In genomic region chr15:63277893-63278505, GRCh38 we compare ENCODE assay signal across 8 cellular contexts. TPM values are rescaled to one million over a fixed set of nuclear protein-coding genes. Genes with fewer than 3 reads are reported as not detected.
DNase-seq lines count a peak whose midpoint lies in the region; ATAC-seq, FAIRE-seq and TF ChIP-seq lines count a peak whose summit lies in the region.

No MANE protein-coding gene starts in this region.

- ATAC-seq in Panc1 (no peak), pancreas (peak; percentile 19 to 26 (median 20)), GM21381 (IDR thresholded peaks at IDR 0.05; ENCODE audit: unreplicated experiment) (no peak), HG02763 (IDR thresholded peaks at IDR 0.05; ENCODE audit: unreplicated experiment) (no peak)

- H3K4me2 ChIP-seq in fibroblast of lung (ENCODE audit: extremely low read depth, insufficient read depth, low read length) = peak overlapping the region; percentile 98

- BruUV-seq in Panc1 (replicated peaks; lab: Mats Ljungman, UMichigan) = TSS peak; percentile 59

- FAIRE-seq in pancreas (lab: Jason Lieb, UNC) = no peak

- in situ Hi-C loops in Panc1 (cut with HindIII; ENCODE audit: low pct_unique_long_range_greater_than_20kb, low sequenced_read_pairs) = no loop called here

- CTCF ChIA-PET in Panc1 (lab: Charles Lee) = no interaction called here

- peak overlapping the region; percentile 84 for H3K9ac ChIP-seq in fibroblast of lung (ENCODE audit: insufficient read depth, low read length)

- TF ChIP-seq CTCF in Panc1 (IDR thresholded peaks at IDR 0.05) (no peak), fibroblast of lung (conservative IDR thresholded peaks at IDR 0.05 in 1 of 2, IDR thresholded peaks at IDR 0.05 in 1 of 2; ENCODE audit: low read depth in 1 of 2, low read length in 2 of 2) (no peak), pancreas (IDR thresholded peaks at IDR 0.05) (no peak)

- H3K36me3 ChIP-seq in Panc1 (ENCODE audit: control insufficient read depth, insufficient read depth, low read length) (no peaks in the 10 kb centered on the region), fibroblast of lung (ENCODE audit: control insufficient read depth, insufficient read depth, low read length) (no peaks in the 10 kb centered on the region), pancreas (no peaks in the 10 kb centered on the region)

- intact Hi-C loops in Panc1 (cut with micrococcal nuclease; ENCODE audit: unreplicated experiment) (no loop called here), pancreas (cut with DNase I) (no loop called here)

- H3K27me3 ChIP-seq in Panc1 (ENCODE audit: control insufficient read depth, insufficient read depth, low read length) = no peaks in the 10 kb centered on the region
- no peaks in the 10 kb centered on the region for H3K27me3 ChIP-seq in fibroblast of lung (ENCODE audit: control insufficient read depth, insufficient read depth, low read length)
- no peaks in the 10 kb centered on the region for H3K27me3 ChIP-seq in pancreas

- H3K4me3 ChIP-seq in Panc1 (ENCODE audit: low read depth in 2 of 2, low read length in 2 of 2) (peak overlapping the region; percentile 75 to 76), fibroblast of lung (replicated peaks in 1 of 4; ENCODE audit: control extremely low read depth in 1 of 4, insufficient read depth in 1 of 4, low read depth in 3 of 4, low read length in 4 of 4) (peak overlapping the region; percentile 88 to 99 (median 91)), pancreas (peak overlapping the region; percentile 33 to 84 (median 58))

- POLR2A ChIA-PET in Panc1 (lab: Charles Lee) = interaction anchor here (0.6 kb wide), 3 partner anchors 47 to 425 kb away, joined by 4 to 5 read pairs (median 4); no protein-coding TSS in a partner anchor

- WGBS in pancreas, 2 donors = 5 to 7% methylated on average over 20 of the region's 20 CpGs

- H2AFZ ChIP-seq in fibroblast of lung (ENCODE audit: low read length) = peak overlapping the region; percentile 51

- no peaks in the 10 kb centered on the region for H4K20me1 ChIP-seq in fibroblast of lung (ENCODE audit: control insufficient read depth, extremely low read depth, insufficient read depth, low read length)

- H3K27ac ChIP-seq in Panc1 (ENCODE audit: low read length) (peak overlapping the region; percentile 76), fibroblast of lung (ENCODE audit: insufficient read depth, low read length) (peak overlapping the region; percentile 73), pancreas (peak overlapping the region; percentile 21 to 84 (median 57))

- peaks cover 3% of the 10 kb centered on the region for H3K79me2 ChIP-seq in fibroblast of lung (ENCODE audit: control insufficient read depth, insufficient read depth, low read length)

- peaks cover 9% of the 10 kb centered on the region for H3K4me1 ChIP-seq in Panc1 (ENCODE audit: control insufficient read depth, insufficient read depth, low read length)
- H3K4me1 ChIP-seq in fibroblast of lung (ENCODE audit: control insufficient read depth, extremely low read depth, insufficient read depth, low read length) = peaks cover 3% of the 10 kb centered on the region
- no peaks in the 10 kb centered on the region for H3K4me1 ChIP-seq in pancreas

- DNase-seq in DMS53 (lab: John Stamatoyannopoulos, UW) (peak; percentile 48), DMS53 treated with DMSO at 0.1 percent for 48 hours (lab: John Stamatoyannopoulos, UW; ENCODE audit: unreplicated experiment) (no peak), Panc1 (ENCODE audit: low read depth, low spot score) (no peak), fibroblast of lung (ENCODE audit: low read depth in 2 of 2) (no peak), pancreas (no peak), inferior parietal cortex (ENCODE audit: extremely low spot score) (no peak)

- H3K9me3 ChIP-seq in Panc1 (ENCODE audit: control insufficient read depth, insufficient read depth, low read depth, low read length) (no peaks in the 10 kb centered on the region), fibroblast of lung (ENCODE audit: control insufficient read depth, insufficient read depth, low read depth, low read length) (no peaks in the 10 kb centered on the region), pancreas (no peaks in the 10 kb centered on the region)

RNA-seq across cellular contexts. Expression of gene APH1B, which starts 0.6 kb away (rescaled TPM):
- total RNA-seq in Panc1 (2021; ENCODE audit: unreplicated experiment) (14.0 TPM), fibroblast of lung (15.4 and 32.2 TPM in 2 replicates), pancreas (10 to 100 TPM in 1 of 6 donors, 1 to 10 TPM in 5; 3.2 to 10.7 (median 5.8) TPM)
- polyA plus RNA-seq in Panc1 (2012; ENCODE audit: insufficient read length) = 9.5 TPM
- polyA plus RNA-seq in fibroblast of lung (21.9 and 23.5 TPM in 2 replicates), pancreas (10 to 100 TPM in 1 of 2 donors, 1 to 10 TPM in 1; 3.1 to 11.7 TPM)
- 16.5 and 16.6 TPM in 2 replicates for polyA plus RNA-seq in fibroblast of lung (2012)
- 12.1 and 23.2 TPM in 2 replicates for polyA minus RNA-seq in fibroblast of lung (ENCODE audit: low replicate concordance)

Comparison
In these comparisons a context has a peak if more than half of its experiments do, and no peak if none do; other contexts are left out.
1. ATAC-seq: peak in pancreas (4 of 4); none in Panc1 (single experiment), GM21381 (single experiment) and HG02763 (single experiment).
2. Peak in every context shown above with its lines, with median percentiles within 50 percentile points of each other: H3K27ac ChIP-seq and H3K4me3 ChIP-seq.